20 cellular contexts compared by ENCODE assay signal in the genomic region with DNA sequence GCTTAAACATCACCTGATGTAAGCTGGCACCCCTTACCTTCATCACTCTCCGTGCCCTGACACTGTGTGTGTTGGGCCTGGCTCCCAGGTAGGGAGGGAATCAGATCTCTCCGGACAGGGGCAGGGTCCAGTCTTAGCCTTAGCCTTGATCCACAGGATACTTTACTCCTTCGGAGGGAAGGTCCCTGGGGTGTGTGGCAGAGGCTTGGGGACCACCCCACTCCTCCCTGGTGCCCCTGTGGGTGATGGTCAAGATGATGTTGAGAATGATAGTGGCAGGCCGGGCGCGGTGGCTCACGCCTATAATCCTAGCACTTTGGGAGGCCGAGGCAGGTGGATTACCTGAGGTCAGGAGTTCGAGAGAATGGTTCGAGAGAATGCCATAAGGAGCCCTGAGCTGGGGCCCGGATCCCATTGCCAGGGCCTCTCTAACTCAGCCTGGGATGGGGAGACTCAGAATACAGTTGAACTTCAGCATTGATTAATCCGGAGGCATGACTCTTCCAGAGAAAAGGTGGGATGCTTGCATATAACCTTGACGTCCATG.
"Had no signal": no experiment of that assay in that cellular context is flagged by ENCODE, and none has a peak within 500 bp of the region (broad histone marks: within the 10 kb centered on the region; RNA-seq: fewer than 3 reads in every experiment).

No MANE protein-coding gene starts in this region.

- H2AFZ ChIP-seq: parathyroid adenoma had no signal

- H3K27ac ChIP-seq: cardiac muscle cell, esophagus muscularis mucosa, gastroesophageal sphincter, heart left ventricle, left lung, parathyroid adenoma, sigmoid colon, suprapubic skin, transverse colon, uterus had no signal

- FAIRE-seq: endothelial cell of umbilical vein had no signal

- DNase-seq: activated B cell treated with CpG ODN at 0.5 μM for 24 hours; activated CD4-positive, alpha-beta T cell treated with anti-CD3 and anti-CD28 coated beads, Interleukin-2, amount 50 U/mL, for 1 hour; activated effector memory CD4-positive, alpha-beta T cell treated with anti-CD3 and anti-CD28 coated beads, Interleukin-2, amount 50 U/mL, for 16 hours; amniotic stem cell; effector memory CD4-positive, alpha-beta T cell; left lung; midbrain; nephron progenitor cell; sigmoid colon; T-helper 9 cell; transverse colon; uterus had no signal

- H3K36me3 ChIP-seq: cardiac muscle cell, esophagus muscularis mucosa, gastroesophageal sphincter, heart left ventricle, left lung, sigmoid colon, suprapubic skin, transverse colon, uterus had no signal

- ATAC-seq: gastroesophageal sphincter, heart left ventricle, left lung had no signal

- H3K9ac ChIP-seq: parathyroid adenoma had no signal

- H3K4me3 ChIP-seq: cardiac muscle cell, esophagus muscularis mucosa, gastroesophageal sphincter, heart left ventricle, left lung, sigmoid colon, suprapubic skin, transverse colon, uterus had no signal

- H3K4me3 Mint-ChIP-seq: activated B cell treated with CpG ODN at 0.5 μM for 24 hours, nephron progenitor cell had no signal

- H3K27me3 ChIP-seq: cardiac muscle cell, left lung, sigmoid colon, suprapubic skin, transverse colon, uterus had no signal

- H3K4me1 ChIP-seq: esophagus muscularis mucosa, gastroesophageal sphincter, left lung, parathyroid adenoma, sigmoid colon, suprapubic skin, transverse colon, uterus had no signal

- H3K36me3 Mint-ChIP-seq: activated naive CD4-positive, alpha-beta T cell treated with anti-CD3 and anti-CD28 coated beads, Interleukin-2, amount 50 U/mL, for 72 hours had no signal

- H3K27me3 Mint-ChIP-seq: activated B cell treated with CpG ODN at 0.5 μM for 24 hours had no signal

- H3K9me3 ChIP-seq: esophagus muscularis mucosa, gastroesophageal sphincter, heart left ventricle, left lung, sigmoid colon, suprapubic skin, transverse colon, uterus had no signal

- H3K79me2 ChIP-seq: parathyroid adenoma had no signal

- H3K9me3 Mint-ChIP-seq: activated B cell treated with CpG ODN at 0.5 μM for 24 hours; activated naive CD4-positive, alpha-beta T cell treated with anti-CD3 and anti-CD28 coated beads, Interleukin-2, amount 50 U/mL, for 72 hours; nephron progenitor cell had no signal

- H3K27ac Mint-ChIP-seq: activated B cell treated with CpG ODN at 0.5 μM for 24 hours, nephron progenitor cell had no signal
